In genomic region chr18:49321800-49322461, GRCh38 we compare ENCODE assay signal across 13 cellular contexts.
DNase-seq lines count a peak whose midpoint lies in the region; ATAC-seq, FAIRE-seq and TF ChIP-seq lines count a peak whose summit lies in the region.
"Had no signal": no experiment of that assay in that cellular context is flagged by ENCODE, and none has a peak within 500 bp of the region (broad histone marks: within the 10 kb centered on the region; RNA-seq: fewer than 3 reads in every experiment).

No MANE protein-coding gene starts in this region.

- no peaks in the 10 kb centered on the region for H3K9me3 Mint-ChIP-seq in osteocyte (ENCODE audit: unreplicated experiment)
- H3K9me3 Mint-ChIP-seq in glutamatergic neuron (ENCODE audit: unreplicated experiment): no peaks in the 10 kb centered on the region
- H3K9me3 Mint-ChIP-seq: activated T-cell treated with anti-CD3 and anti-CD28 coated beads, Interleukin-2, amount 50 U/mL, for 72 hours; brain; stimulated activated naive CD8-positive, alpha-beta T cell treated with anti-CD3 and anti-CD28 coated beads, Interleukin-15, amount 100 ng/mL, for 72 hours; T-helper 1 cell treated with Interleukin-12 subunit alpha and Interleukin-12 subunit beta and Interleukin-4 antibody, amounts not matched to agents 30 μg/mL and 1 μg/mL, for 36 hours had no signal

- no peaks in the 10 kb centered on the region for H3K36me3 ChIP-seq in SJCRH30

- no peaks in the 10 kb centered on the region for H3K27me3 ChIP-seq in SJCRH30

- no peak overlapping the region for H3K4me3 ChIP-seq in SJCRH30

- H3K27ac Mint-ChIP-seq in osteocyte (ENCODE audit: unreplicated experiment): peak overlapping the region; percentile 52
- no peak overlapping the region for H3K27ac Mint-ChIP-seq in glutamatergic neuron (ENCODE audit: unreplicated experiment)
- H3K27ac Mint-ChIP-seq: activated T-cell treated with anti-CD3 and anti-CD28 coated beads, Interleukin-2, amount 50 U/mL, for 72 hours; brain; stimulated activated naive CD8-positive, alpha-beta T cell treated with anti-CD3 and anti-CD28 coated beads, Interleukin-15, amount 100 ng/mL, for 72 hours; T-helper 1 cell treated with Interleukin-12 subunit alpha and Interleukin-12 subunit beta and Interleukin-4 antibody, amounts not matched to agents 30 μg/mL and 1 μg/mL, for 36 hours had no signal

- FAIRE-seq in G401.6 (lab: Jason Lieb, UNC): peak; percentile 33

- ATAC-seq in HG03354 (IDR thresholded peaks at IDR 0.05; ENCODE audit: poor library complexity, severe bottlenecking, unreplicated experiment) (no peak), GM18517 (IDR thresholded peaks at IDR 0.05; ENCODE audit: unreplicated experiment) (no peak)
- ATAC-seq: activated T-cell treated with anti-CD3 and anti-CD28 coated beads, Interleukin-2, amount 50 U/mL, for 72 hours; stimulated activated naive CD8-positive, alpha-beta T cell treated with anti-CD3 and anti-CD28 coated beads, Interleukin-15, amount 100 ng/mL, for 72 hours had no signal

- TF ChIP-seq CTCF in osteocyte (IDR thresholded peaks at IDR 0.05) (no peak), glutamatergic neuron (IDR thresholded peaks at IDR 0.05; ENCODE audit: partially characterized antibody, unreplicated experiment) (no peak)

- H3K9me3 ChIP-seq in SJCRH30 (replicated peaks): no peaks in the 10 kb centered on the region

- H3K36me3 Mint-ChIP-seq in osteocyte (ENCODE audit: unreplicated experiment) (peaks cover 6% of the 10 kb centered on the region), glutamatergic neuron (ENCODE audit: unreplicated experiment) (no peaks in the 10 kb centered on the region)

- H3K4me1 ChIP-seq in SJCRH30: peaks cover 53% of the 10 kb centered on the region

- peaks cover 28% of the 10 kb centered on the region for H3K4me1 Mint-ChIP-seq in osteocyte (ENCODE audit: unreplicated experiment)
- no peaks in the 10 kb centered on the region for H3K4me1 Mint-ChIP-seq in glutamatergic neuron (ENCODE audit: low read depth, unreplicated experiment)
- H3K4me1 Mint-ChIP-seq: stimulated activated naive CD8-positive, alpha-beta T cell treated with anti-CD3 and anti-CD28 coated beads, Interleukin-15, amount 100 ng/mL, for 72 hours had no signal

- H3K27me3 Mint-ChIP-seq in osteocyte (ENCODE audit: unreplicated experiment) (no peaks in the 10 kb centered on the region), glutamatergic neuron (ENCODE audit: unreplicated experiment) (no peaks in the 10 kb centered on the region)
- H3K27me3 Mint-ChIP-seq: brain; stimulated activated naive CD8-positive, alpha-beta T cell treated with anti-CD3 and anti-CD28 coated beads, Interleukin-15, amount 100 ng/mL, for 72 hours had no signal

- DNase-seq in SJCRH30 (no peak), epithelial cell of prostate (ENCODE audit: low read depth, low spot score) (no peak), osteocyte (ENCODE audit: extremely low spot score, unreplicated experiment) (no peak), glutamatergic neuron (no peak), NCI-H1930 (lab: John Stamatoyannopoulos, UW) (no peak)
- DNase-seq: activated CD4-positive, alpha-beta T cell treated with anti-CD3 and anti-CD28 coated beads for 4 hours; activated T-cell treated with anti-CD3 and anti-CD28 coated beads, Interleukin-2, amount 50 U/mL, for 72 hours; stimulated activated naive CD8-positive, alpha-beta T cell treated with anti-CD3 and anti-CD28 coated beads, Interleukin-15, amount 100 ng/mL, for 72 hours had no signal

- no peak overlapping the region for H3K4me3 Mint-ChIP-seq in osteocyte (ENCODE audit: unreplicated experiment)
- H3K4me3 Mint-ChIP-seq in glutamatergic neuron (ENCODE audit: unreplicated experiment): no peak overlapping the region
- H3K4me3 Mint-ChIP-seq: activated T-cell treated with anti-CD3 and anti-CD28 coated beads, Interleukin-2, amount 50 U/mL, for 72 hours; brain; stimulated activated naive CD8-positive, alpha-beta T cell treated with anti-CD3 and anti-CD28 coated beads, Interleukin-15, amount 100 ng/mL, for 72 hours; T-helper 1 cell treated with Interleukin-12 subunit alpha and Interleukin-12 subunit beta and Interleukin-4 antibody, amounts not matched to agents 30 μg/mL and 1 μg/mL, for 36 hours had no signal

- H3K27ac ChIP-seq in SJCRH30: peak overlapping the region; percentile 26
- H3K27ac ChIP-seq in epithelial cell of prostate: peak overlapping the region; percentile 25
